ENCODE assay signal across 19 cellular contexts in genomic region chr7:147472556-147472955, GRCh38.
A peak's percentile ranks its signal among the peaks of the same experiment; 100 is the strongest.
DNase-seq lines count a peak whose midpoint lies in the region; ATAC-seq, FAIRE-seq and TF ChIP-seq lines count a peak whose summit lies in the region.
"Had no signal": no experiment of that assay in that cellular context is flagged by ENCODE, and none has a peak within 500 bp of the region (broad histone marks: within the 10 kb centered on the region; RNA-seq: fewer than 3 reads in every experiment).

No MANE protein-coding gene starts in this region.

- in situ Hi-C loops in ACHN (cut with HindIII; ENCODE audit: low pct_ligation_motif_present, low pct_unique_long_range_greater_than_20kb, low sequenced_read_pairs): no loop called here

- H3K4me3 Mint-ChIP-seq in neural crest cell: no peak overlapping the region
- H3K4me3 Mint-ChIP-seq: B cell; CD8-positive, alpha-beta T cell; GM23338 had no signal

- DNase-seq in ACHN (peak; percentile 65), RCC 7860 (ENCODE audit: low spot score) (peak; percentile 74), kidney tubule cell (ENCODE audit: low spot score) (peak; percentile 51), neural crest cell (ENCODE audit: low read depth, low spot score) (no peak)
- DNase-seq in activated T-cell treated with anti-CD3 and anti-CD28 coated beads, Interleukin-2, amount 50 U/mL, for 1 hour: no peak
- DNase-seq: 8988T; CD8-positive, alpha-beta T cell; HCEC 1CT; IMR-90 had no signal

- H3K4me1 Mint-ChIP-seq in neural crest cell: no peaks in the 10 kb centered on the region
- H3K4me1 Mint-ChIP-seq: B cell, GM23338 had no signal

- peak; percentile 76 for FAIRE-seq in RCC 7860 (lab: Jason Lieb, UNC)
- FAIRE-seq: D721Med, G401.6, GM12891, GM19239, H54, HTR-8/SVneo had no signal

- no peak for TF ChIP-seq CTCF in neural crest cell (conservative IDR thresholded peaks at IDR 0.05)

- H3K27me3 Mint-ChIP-seq in neural crest cell (ENCODE audit: low read depth): no peaks in the 10 kb centered on the region
- H3K27me3 Mint-ChIP-seq: B cell had no signal

- no peaks in the 10 kb centered on the region for H3K36me3 Mint-ChIP-seq in neural crest cell (ENCODE audit: low read depth)
- H3K36me3 Mint-ChIP-seq: CD8-positive, alpha-beta T cell had no signal

- peaks cover 3% of the 10 kb centered on the region for H3K9me3 Mint-ChIP-seq in neural crest cell

- ATAC-seq in GM21825 (IDR thresholded peaks at IDR 0.05; ENCODE audit: unreplicated experiment): no peak
- ATAC-seq in GM21619 (IDR thresholded peaks at IDR 0.05; ENCODE audit: unreplicated experiment): no peak
- ATAC-seq: CD8-positive, alpha-beta T cell; GM23338 had no signal

- H3K27ac Mint-ChIP-seq in neural crest cell (ENCODE audit: unreplicated experiment): peak overlapping the region; percentile 13
- H3K27ac Mint-ChIP-seq: B cell; CD8-positive, alpha-beta T cell; GM23338 had no signal

Comparison
In these comparisons a context has a peak if more than half of its experiments do, and no peak if none do; other contexts are left out.
1. DNase-seq: peak in ACHN (single experiment), RCC 7860 (single experiment) and kidney tubule cell (single experiment); none in neural crest cell (single experiment) and activated T-cell treated with anti-CD3 and anti-CD28 coated beads, Interleukin-2, amount 50 U/mL, for 1 hour (single experiment).